In genomic region chr6:35600659-35601125, GRCh38 we compare ENCODE assay signal across 10 cellular contexts.
DNase-seq lines count a peak whose midpoint lies in the region; ATAC-seq lines count a peak whose summit lies in the region.
"Had no signal": no experiment of that assay in that cellular context is flagged by ENCODE, and none has a peak within 500 bp of the region (broad histone marks: within the 10 kb centered on the region; RNA-seq: fewer than 3 reads in every experiment).

No MANE protein-coding gene starts in this region.

- H3K9me3 Mint-ChIP-seq in activated naive CD8-positive, alpha-beta T cell treated with anti-CD3 and anti-CD28 coated beads for 36 hours = peaks cover 3% of the 10 kb centered on the region
- no peaks in the 10 kb centered on the region for H3K9me3 Mint-ChIP-seq in stimulated activated effector memory CD8-positive, alpha-beta T cell treated with anti-CD3 and anti-CD28 coated beads, Interleukin-12 subunit alpha, Interleukin-12 subunit beta, amount 100 ng/mL, for 72 hours
- H3K9me3 Mint-ChIP-seq: stimulated activated naive B cell treated with anti-CD40 and anti-IgM and Interleukin-4, amounts not matched to agents 10 μg/mL and 1 μg/mL and 100 μg/mL, for 72 hours had no signal

- H3K27me3 Mint-ChIP-seq in activated naive CD8-positive, alpha-beta T cell treated with anti-CD3 and anti-CD28 coated beads for 36 hours = no peaks in the 10 kb centered on the region
- H3K27me3 Mint-ChIP-seq: stimulated activated naive B cell treated with anti-CD40 and anti-IgM and Interleukin-4, amounts not matched to agents 10 μg/mL and 1 μg/mL and 100 μg/mL, for 72 hours had no signal

- peaks cover 69% of the 10 kb centered on the region for H3K4me1 Mint-ChIP-seq in activated naive CD8-positive, alpha-beta T cell treated with anti-CD3 and anti-CD28 coated beads for 36 hours
- peaks cover 63% of the 10 kb centered on the region for H3K4me1 Mint-ChIP-seq in stimulated activated effector memory CD8-positive, alpha-beta T cell treated with anti-CD3 and anti-CD28 coated beads, Interleukin-12 subunit alpha, Interleukin-12 subunit beta, amount 100 ng/mL, for 72 hours

- peaks cover 44% of the 10 kb centered on the region for H3K36me3 Mint-ChIP-seq in activated naive CD8-positive, alpha-beta T cell treated with anti-CD3 and anti-CD28 coated beads for 36 hours
- H3K36me3 Mint-ChIP-seq in stimulated activated effector memory CD8-positive, alpha-beta T cell treated with anti-CD3 and anti-CD28 coated beads, Interleukin-12 subunit alpha, Interleukin-12 subunit beta, amount 100 ng/mL, for 72 hours = peaks cover 16% of the 10 kb centered on the region

- peak overlapping the region; percentile 79 for H3K27ac Mint-ChIP-seq in activated naive CD8-positive, alpha-beta T cell treated with anti-CD3 and anti-CD28 coated beads for 36 hours
- H3K27ac Mint-ChIP-seq in stimulated activated effector memory CD8-positive, alpha-beta T cell treated with anti-CD3 and anti-CD28 coated beads, Interleukin-12 subunit alpha, Interleukin-12 subunit beta, amount 100 ng/mL, for 72 hours = peak overlapping the region; percentile 80
- H3K27ac Mint-ChIP-seq: stimulated activated naive B cell treated with anti-CD40 and anti-IgM and Interleukin-4, amounts not matched to agents 10 μg/mL and 1 μg/mL and 100 μg/mL, for 72 hours had no signal

- H3K4me3 Mint-ChIP-seq in activated naive CD8-positive, alpha-beta T cell treated with anti-CD3 and anti-CD28 coated beads for 36 hours = peak overlapping the region; percentile 63
- peak overlapping the region; percentile 61 for H3K4me3 Mint-ChIP-seq in stimulated activated effector memory CD8-positive, alpha-beta T cell treated with anti-CD3 and anti-CD28 coated beads, Interleukin-12 subunit alpha, Interleukin-12 subunit beta, amount 100 ng/mL, for 72 hours
- H3K4me3 Mint-ChIP-seq: stimulated activated naive B cell treated with anti-CD40 and anti-IgM and Interleukin-4, amounts not matched to agents 10 μg/mL and 1 μg/mL and 100 μg/mL, for 72 hours had no signal

- DNase-seq in LHCN-M2 (ENCODE audit: low read depth) (peak; percentile 46), iris pigment epithelial cell (ENCODE audit: low read depth) (peak; percentile 54), NCI-H524 (lab: John Stamatoyannopoulos, UW) (no peak), NCI-H2029 (lab: John Stamatoyannopoulos, UW) (no peak), posterior vena cava (ENCODE audit: low spot score) (no peak)
- DNase-seq in activated naive CD8-positive, alpha-beta T cell treated with anti-CD3 and anti-CD28 coated beads for 36 hours = no peak
- DNase-seq in stimulated activated effector memory CD8-positive, alpha-beta T cell treated with anti-CD3 and anti-CD28 coated beads, Interleukin-12 subunit alpha, Interleukin-12 subunit beta, amount 100 ng/mL, for 72 hours (ENCODE audit: low spot score in 2 of 2) = no peak
- DNase-seq: NCI-H1092 treated with DMSO at 0.1 percent for 48 hours; stimulated activated naive B cell treated with anti-CD40 and anti-IgM and Interleukin-4, amounts not matched to agents 10 μg/mL and 1 μg/mL and 100 μg/mL, for 72 hours had no signal

- no peak for ATAC-seq in stimulated activated effector memory CD8-positive, alpha-beta T cell treated with anti-CD3 and anti-CD28 coated beads, Interleukin-12 subunit alpha, Interleukin-12 subunit beta, amount 100 ng/mL, for 72 hours
- no peak for ATAC-seq in HG02973 (IDR thresholded peaks at IDR 0.05; ENCODE audit: unreplicated experiment)
- ATAC-seq: stimulated activated naive B cell treated with anti-CD40 and anti-IgM and Interleukin-4, amounts not matched to agents 10 μg/mL and 1 μg/mL and 100 μg/mL, for 72 hours had no signal

- intact Hi-C loops in posterior vena cava (cut with DNase I) = loop anchor here in 1 of 2 donors (5.0 kb wide), 1 partner anchor 132 kb away; no protein-coding TSS in a partner anchor

Comparison
In these comparisons a context has a peak if more than half of its experiments do, and no peak if none do; other contexts are left out.
1. DNase-seq: peak in LHCN-M2 (single experiment) and iris pigment epithelial cell (single experiment); none in activated naive CD8-positive, alpha-beta T cell treated with anti-CD3 and anti-CD28 coated beads for 36 hours (single experiment), stimulated activated effector memory CD8-positive, alpha-beta T cell treated with anti-CD3 and anti-CD28 coated beads, Interleukin-12 subunit alpha, Interleukin-12 subunit beta, amount 100 ng/mL, for 72 hours (0 of 2), NCI-H524 (0 of 2), NCI-H2029 (single experiment) and posterior vena cava (single experiment).